In genomic region chr20:31716818-31717477, GRCh38 we compare ENCODE assay signal across 8 cellular contexts. TPM values are rescaled to one million over a fixed set of nuclear protein-coding genes. Genes with fewer than 3 reads are reported as not detected.
DNase-seq lines count a peak whose midpoint lies in the region; ATAC-seq and TF ChIP-seq lines count a peak whose summit lies in the region.

No MANE protein-coding gene starts in this region.

- no peaks in the 10 kb centered on the region for H3K27me3 Mint-ChIP-seq in activated B cell treated with CpG ODN at 0.5 μM for 24 hours

- H3K4me1 ChIP-seq in heart left ventricle: peaks cover 17 to 97% (median 82%) of the 10 kb centered on the region in 12 donors
- H3K4me1 ChIP-seq in transverse colon: peaks cover 62 to 92% (median 81%) of the 10 kb centered on the region in 4 donors

- H3K36me3 ChIP-seq in heart left ventricle: peaks cover 0 to 71% (median 27%) of the 10 kb centered on the region in 9 donors
- peaks cover 10% of the 10 kb centered on the region for H3K36me3 ChIP-seq in kidney epithelial cell (ENCODE audit: control insufficient read depth, insufficient read depth, low read length)
- H3K36me3 ChIP-seq in transverse colon: no peaks in the 10 kb centered on the region

- CTCF ChIA-PET in activated B cell treated with CpG ODN at 0.5 μM for 24 hours (lab: Charles Lee): interaction anchor here (1.0 to 5.7 kb wide), 3 partner anchors 33 to 55 kb away, joined by 3 to 50 read pairs (median 8); no protein-coding TSS in a partner anchor

- no peak for TF ChIP-seq EP300 in transverse colon (IDR thresholded peaks at IDR 0.05; ENCODE audit: low read depth)

- WGBS in heart left ventricle, 4 donors: 50 to 66% (median 52%) methylated on average over 5 of the region's 5 CpGs
- WGBS in transverse colon (ENCODE audit: low coverage in 1 of 2), 2 donors: 71 to 75% methylated on average over 5 of the region's 5 CpGs

- peaks cover 80% of the 10 kb centered on the region for H3K4me1 Mint-ChIP-seq in activated B cell treated with CpG ODN at 0.5 μM for 24 hours

- TF ChIP-seq POLR2A in heart left ventricle (IDR thresholded peaks at IDR 0.05) (peak in 1 of 2 donors; percentile 19), transverse colon (IDR thresholded peaks at IDR 0.05) (no peak)

- H3K4me3 ChIP-seq in heart left ventricle: peak overlapping the region in 10 of 12 donors; percentile 34 to 88 (median 78)
- H3K4me3 ChIP-seq in kidney epithelial cell (ENCODE audit: low read depth, low read length): peak overlapping the region; percentile 4
- peak overlapping the region in 1 of 4 donors; percentile 14 for H3K4me3 ChIP-seq in transverse colon

- peak overlapping the region; percentile 19 to 100 (median 98) for H3K27ac ChIP-seq in heart left ventricle
- peak overlapping the region; percentile 66 to 98 (median 84) for H3K27ac ChIP-seq in transverse colon

- ATAC-seq in heart left ventricle: no peak
- ATAC-seq in Right ventricle myocardium superior (ENCODE audit: poor library complexity): no peak
- peak; percentile 25 for ATAC-seq in activated B cell treated with CpG ODN at 0.5 μM for 24 hours (ENCODE audit: low read depth)

- H3K27ac Mint-ChIP-seq in activated B cell treated with CpG ODN at 0.5 μM for 24 hours: peak overlapping the region; percentile 93

- H3K36me3 Mint-ChIP-seq in activated B cell treated with CpG ODN at 0.5 μM for 24 hours (ENCODE audit: low read depth): peaks cover 79% of the 10 kb centered on the region

- TF ChIP-seq CTCF in heart left ventricle (IDR thresholded peaks at IDR 0.05) (no peak), activated B cell treated with CpG ODN at 0.5 μM for 24 hours (IDR thresholded peaks at IDR 0.05) (no peak), kidney epithelial cell (IDR thresholded peaks at IDR 0.05; ENCODE audit: insufficient read depth, low read length, poor library complexity, severe bottlenecking) (no peak), transverse colon (IDR thresholded peaks at IDR 0.05) (no peak)

- H3K9me3 ChIP-seq in heart left ventricle: no peaks in the 10 kb centered on the region
- H3K9me3 ChIP-seq in transverse colon: no peaks in the 10 kb centered on the region

- intact Hi-C loops in heart left ventricle (cut with DNase I): loop anchor here in 1 of 10 donors (10.0 kb wide), 1 partner anchor 142 kb away; no protein-coding TSS in a partner anchor
- intact Hi-C loops in Right ventricle myocardium superior (cut with DNase I): no loop called here
- intact Hi-C loops in activated B cell treated with CpG ODN at 0.5 μM for 24 hours (cut with micrococcal nuclease): loop anchor here (1.0 kb wide), 3 partner anchors 12 to 33 kb away; partner anchors contain the start of gene TPX2
- intact Hi-C loops in transverse colon (cut with DNase I; ENCODE audit: low total_unique reads): no loop called here

- DNase-seq in heart left ventricle (no peak), Right ventricle myocardium superior (no peak), activated B cell treated with CpG ODN at 0.5 μM for 24 hours (no peak), kidney epithelial cell (ENCODE audit: low read depth) (no peak), transverse colon (no peak), NCI-H446 treated with DMSO at 0.1 percent for 48 hours (lab: John Stamatoyannopoulos, UW) (no peak), DMS53 treated with DMSO at 0.1 percent for 48 hours (lab: John Stamatoyannopoulos, UW; ENCODE audit: unreplicated experiment) (no peak), SHP77 treated with DMSO at 0.1 percent for 48 hours (lab: John Stamatoyannopoulos, UW) (no peak)

- H3K27me3 ChIP-seq in heart left ventricle (no peaks in the 10 kb centered on the region), kidney epithelial cell (ENCODE audit: control insufficient read depth, insufficient read depth, low read length) (no peaks in the 10 kb centered on the region), transverse colon (no peaks in the 10 kb centered on the region)

- in situ Hi-C loops in transverse colon (cut with MboI; ENCODE audit: low pct_ligation_motif_present in 1 of 4, low pct_unique_long_range_greater_than_20kb in 1 of 4, low sequenced_read_pairs in 3 of 4): no loop called here

- H3K9me3 Mint-ChIP-seq in activated B cell treated with CpG ODN at 0.5 μM for 24 hours: no peaks in the 10 kb centered on the region

- peak overlapping the region; percentile 82 for H3K4me3 Mint-ChIP-seq in activated B cell treated with CpG ODN at 0.5 μM for 24 hours

- POLR2A ChIA-PET in activated B cell treated with CpG ODN at 0.5 μM for 24 hours (lab: Charles Lee): interaction anchor here (0.7 to 5.4 kb wide), 8 partner anchors 12 to 170 kb away, joined by 3 to 45 read pairs (median 4); no protein-coding TSS in a partner anchor

RNA-seq across cellular contexts. Expression of gene BCL2L1, which starts 5.7 kb away (rescaled TPM):
- total RNA-seq in heart left ventricle: 100 to 1,000 TPM in 1 of 9 donors, 10 to 100 TPM in 8; 32.2 to 176 (median 62.6) TPM
- polyA plus RNA-seq in heart left ventricle: 100 to 1,000 TPM in 1 of 2 donors, 10 to 100 TPM in 1; 43.1 to 217 TPM
- 48.7 TPM for total RNA-seq in Right ventricle myocardium superior
- 53.4 and 60.4 TPM in 2 replicates for total RNA-seq in activated B cell treated with CpG ODN at 0.5 μM for 24 hours
- 252 and 283 TPM in 2 replicates for total RNA-seq in kidney epithelial cell
- 100 to 1,000 TPM in 3 of 4 donors, 10 to 100 TPM in 1; 98.6 to 151 (median 107) TPM for total RNA-seq in transverse colon

RNA-seq across cellular contexts. Expression of gene TPX2, which starts 22.1 kb away (rescaled TPM):
- total RNA-seq in heart left ventricle (10 to 100 TPM in 1 of 9 donors, 1 to 10 TPM in 3, under 1 TPM in 5; 0.38 to 15.2 (median 0.77) TPM), Right ventricle myocardium superior (0.97 TPM), activated B cell treated with CpG ODN at 0.5 μM for 24 hours (2.2 and 2.8 TPM in 2 replicates), kidney epithelial cell (16.0 and 16.1 TPM in 2 replicates), transverse colon (10 to 100 TPM in 2 of 4 donors, 1 to 10 TPM in 2; 3.2 to 15.7 (median 7.8) TPM)
- under 1 TPM; 0.04 to 0.97 TPM for polyA plus RNA-seq in heart left ventricle
